ENCODE assay signal across 8 cellular contexts in genomic region chr2:240560480-240561324, GRCh38. TPM values are rescaled to one million over a fixed set of nuclear protein-coding genes. Genes with fewer than 3 reads are reported as not detected.
A peak's percentile ranks its signal among the peaks of the same experiment; 100 is the strongest.
DNase-seq lines count a peak whose midpoint lies in the region; ATAC-seq and TF ChIP-seq lines count a peak whose summit lies in the region.

No MANE protein-coding gene starts in this region.

- H3K27me3 Mint-ChIP-seq in osteocyte (ENCODE audit: unreplicated experiment), result no peaks in the 10 kb centered on the region

- H3K36me3 ChIP-seq in SK-N-SH (replicated peaks in 1 of 2; ENCODE audit: control insufficient read depth in 1 of 2, insufficient read depth in 2 of 2, low read length in 1 of 2) (peaks cover 0 to 7% of the 10 kb centered on the region in 2 experiments), thymus (ENCODE audit: control insufficient read depth, insufficient read depth) (peaks cover 6% of the 10 kb centered on the region)

- no peak for TF ChIP-seq CTCF in GM10248 (IDR thresholded peaks at IDR 0.05; ENCODE audit: control extremely low read depth, extremely low read depth, low read depth, missing control alignments)
- TF ChIP-seq CTCF in SK-N-SH (IDR thresholded peaks at IDR 0.05), result peak; percentile 39
- TF ChIP-seq CTCF in osteocyte (IDR thresholded peaks at IDR 0.05), result peak; percentile 39

- H4K20me1 ChIP-seq in SK-N-SH (ENCODE audit: insufficient read depth), result peaks cover 13% of the 10 kb centered on the region; the same call in 1 of the 2 replicates

- H3K9me2 ChIP-seq in SK-N-SH, result no peaks in the 10 kb centered on the region

- H3K36me3 Mint-ChIP-seq in activated naive CD4-positive, alpha-beta T cell treated with anti-CD3 and anti-CD28 coated beads, Interleukin-2, amount 50 U/mL, for 72 hours, result peaks cover 39 to 42% of the 10 kb centered on the region in 2 donors
- H3K36me3 Mint-ChIP-seq in osteocyte (ENCODE audit: unreplicated experiment), result no peaks in the 10 kb centered on the region

- H3K4me1 Mint-ChIP-seq in osteocyte (ENCODE audit: unreplicated experiment), result peaks cover 38% of the 10 kb centered on the region

- H3K4me3 ChIP-seq in SK-N-SH (ENCODE audit: low read depth in 2 of 2, low read length in 1 of 2) (peak overlapping the region; percentile 64 to 85), thymus (ENCODE audit: low read length) (peak overlapping the region; percentile 83)

- H3K27ac Mint-ChIP-seq in activated naive CD4-positive, alpha-beta T cell treated with anti-CD3 and anti-CD28 coated beads, Interleukin-2, amount 50 U/mL, for 72 hours, result peak overlapping the region; percentile 96 to 99
- H3K27ac Mint-ChIP-seq in osteocyte (ENCODE audit: unreplicated experiment), result peak overlapping the region; percentile 89

- H3K27me3 ChIP-seq in SK-N-SH (ENCODE audit: insufficient read depth) (no peaks in the 10 kb centered on the region), thymus (ENCODE audit: control insufficient read depth, insufficient read depth) (no peaks in the 10 kb centered on the region)

- no peak for TF ChIP-seq EP300 in SK-N-SH (IDR thresholded peaks at IDR 0.05; ENCODE audit: borderline replicate concordance in 1 of 2, low read depth in 1 of 2, low read length in 1 of 2)

- peaks cover 51% of the 10 kb centered on the region for H3K79me2 ChIP-seq in SK-N-SH (ENCODE audit: insufficient read depth)

- H3K4me3 Mint-ChIP-seq in osteocyte (ENCODE audit: unreplicated experiment), result peak overlapping the region; percentile 74

- WGBS in SK-N-SH (ENCODE audit: low lambda C conversion rate), result 0% methylated on average over 2 of the region's 101 CpGs
- WGBS in thymus, result under 1% methylated on average over 101 of the region's 101 CpGs

- peaks cover 28 to 35% of the 10 kb centered on the region in 2 experiments for H3K4me1 ChIP-seq in SK-N-SH (ENCODE audit: control insufficient read depth in 1 of 2, insufficient read depth in 2 of 2, low read depth in 1 of 2, low read length in 1 of 2)
- peaks cover 35% of the 10 kb centered on the region for H3K4me1 ChIP-seq in thymus (ENCODE audit: control insufficient read depth, insufficient read depth, low read length)

- H3K9ac ChIP-seq in SK-N-SH, result peak overlapping the region; percentile 97

- peaks cover 16% of the 10 kb centered on the region for H3F3A ChIP-seq in SK-N-SH (replicated peaks; ENCODE audit: insufficient read depth)

- peak overlapping the region; percentile 1; the same call in 1 of the 2 replicates for H2AFZ ChIP-seq in SK-N-SH (ENCODE audit: low read depth)

- no peak for TF ChIP-seq RAD21 in SK-N-SH (IDR thresholded peaks at IDR 0.05; ENCODE audit: low read length)

- H3K9me3 ChIP-seq in SK-N-SH (no peaks in the 10 kb centered on the region), thymus (ENCODE audit: control insufficient read depth) (no peaks in the 10 kb centered on the region)

- no peaks in the 10 kb centered on the region for H3K9me3 Mint-ChIP-seq in activated naive CD4-positive, alpha-beta T cell treated with anti-CD3 and anti-CD28 coated beads, Interleukin-2, amount 50 U/mL, for 72 hours
- H3K9me3 Mint-ChIP-seq in osteocyte (ENCODE audit: unreplicated experiment), result no peaks in the 10 kb centered on the region

- peak; percentile 96 for DNase-seq in GM10248 (ENCODE audit: extremely low spot score)
- peak; percentile 94 for DNase-seq in NCI-H1092 (lab: John Stamatoyannopoulos, UW)
- DNase-seq in SK-N-SH, result peak; percentile 94
- DNase-seq in activated naive CD4-positive, alpha-beta T cell treated with anti-CD3 and anti-CD28 coated beads, Interleukin-2, amount 50 U/mL, for 72 hours (ENCODE audit: low spot score in 2 of 2), result peak; percentile 99 to 100
- DNase-seq in glomerular visceral epithelial cell (ENCODE audit: extremely low spot score), result peak; percentile 99
- DNase-seq in osteocyte (ENCODE audit: extremely low spot score, unreplicated experiment), result peak; percentile 100

- CTCF ChIA-PET in GM10248 (lab: Yijun Ruan, JAX), result interaction anchor here (1.7 to 7.7 kb wide), 3 partner anchors 17 to 46 kb away, joined by 3 to 167 read pairs (median 86); partner anchors contain the start of gene CAPN10
- CTCF ChIA-PET in SK-N-SH (lab: Yijun Ruan, JAX), result interaction anchor here (0.7 to 1.8 kb wide), 4 partner anchors 25 to 291 kb away, joined by 3 to 7 read pairs (median 4); no protein-coding TSS in a partner anchor

- ATAC-seq in HG02588 (IDR thresholded peaks at IDR 0.05; ENCODE audit: unreplicated experiment), result peak; percentile 52
- ATAC-seq in activated naive CD4-positive, alpha-beta T cell treated with anti-CD3 and anti-CD28 coated beads, Interleukin-2, amount 50 U/mL, for 72 hours, result peak; percentile 59 to 73

- peak overlapping the region; percentile 84 for H3K4me2 ChIP-seq in SK-N-SH

- H3K27ac ChIP-seq in SK-N-SH (ENCODE audit: low read depth in 2 of 2, low read length in 1 of 2), result peak overlapping the region; percentile 86 to 92
- H3K27ac ChIP-seq in thymus (ENCODE audit: low read depth), result peak overlapping the region; percentile 93

- POLR2A ChIA-PET in GM10248 (lab: Yijun Ruan, JAX) (interaction anchor here (0.7 to 1.7 kb wide), 5 partner anchors 25 to 61 kb away, joined by 3 to 28 read pairs (median 4); partner anchors contain the start of gene CAPN10), SK-N-SH (lab: Yijun Ruan, JAX) (interaction anchor here (0.7 to 2.1 kb wide), 7 partner anchors 9 to 312 kb away, joined by 3 to 19 read pairs (median 4); partner anchors contain the start of genes CAPN10, GPC1 and KIF1A)

TF ChIP-seq in SK-N-SH, 30 proteins besides CTCF, POLR2A, EP300 and RAD21 (continues in another document):
- no peak for TF ChIP-seq EZH2phosphoT487 (IDR thresholded peaks at IDR 0.05; ENCODE audit: borderline replicate concordance, low read depth)
- TF ChIP-seq IRF3 (IDR thresholded peaks at IDR 0.05; ENCODE audit: low read depth, low read length), result no peak
- no peak for TF ChIP-seq USF2 (IDR thresholded peaks at IDR 0.05; ENCODE audit: borderline replicate concordance, low read depth, low read length)
- TF ChIP-seq MXI1 (IDR thresholded peaks at IDR 0.05; ENCODE audit: low read depth, low read length), result peak; percentile 91
- peak; percentile 90 for TF ChIP-seq MAX (IDR thresholded peaks at IDR 0.05; ENCODE audit: low read depth)
- TF ChIP-seq TAF1 (IDR thresholded peaks at IDR 0.05; ENCODE audit: borderline replicate concordance, low read depth, low read length), result peak; percentile 50
- TF ChIP-seq ELF1 (IDR thresholded peaks at IDR 0.05), result peak; percentile 99

RNA-seq across cellular contexts. Expression of gene DUSP28, which starts 0.5 kb away (rescaled TPM):
- polyA plus RNA-seq in SK-N-SH (2012; rRNA removed), result 4.1 and 6.4 TPM in 2 replicates
- polyA plus RNA-seq in SK-N-SH (2012; cell fraction: cytosol; rRNA removed), result 5.2 and 5.8 TPM in 2 replicates
- 4.5 and 5.9 TPM in 2 replicates for polyA plus RNA-seq in SK-N-SH (2012; cell fraction: nucleus; rRNA removed)
- total RNA-seq in activated naive CD4-positive, alpha-beta T cell treated with anti-CD3 and anti-CD28 coated beads, Interleukin-2, amount 50 U/mL, for 72 hours, result 1 to 10 TPM; 3.8 to 5.4 TPM
- 3.8 and 5.9 TPM in 2 replicates for total RNA-seq in osteocyte
- 9.0 TPM for polyA plus RNA-seq in thymus

RNA-seq across cellular contexts. Expression of gene ANKMY1, which starts 2.9 kb away (rescaled TPM):
- polyA plus RNA-seq in SK-N-SH (2012; rRNA removed), result 12.1 and 15.9 TPM in 2 replicates
- polyA plus RNA-seq in SK-N-SH (2012; cell fraction: cytosol; rRNA removed), result 5.0 and 7.1 TPM in 2 replicates
- 56.7 and 59.6 TPM in 2 replicates for polyA plus RNA-seq in SK-N-SH (2012; cell fraction: nucleus; rRNA removed)
- 10 to 100 TPM; 15.4 to 22.1 TPM for total RNA-seq in activated naive CD4-positive, alpha-beta T cell treated with anti-CD3 and anti-CD28 coated beads, Interleukin-2, amount 50 U/mL, for 72 hours
- total RNA-seq in osteocyte, result 16.9 and 28.5 TPM in 2 replicates
- 10.3 TPM for polyA plus RNA-seq in thymus

RNA-seq across cellular contexts. Expression of gene RNPEPL1, which starts 7.6 kb away (rescaled TPM):
- polyA plus RNA-seq in SK-N-SH (2012; rRNA removed) (13.3 and 14.3 TPM in 2 replicates), thymus (109 TPM)
- 4.9 and 9.6 TPM in 2 replicates for polyA plus RNA-seq in SK-N-SH (2012; cell fraction: cytosol; rRNA removed)
- 41.2 and 59.3 TPM in 2 replicates for polyA plus RNA-seq in SK-N-SH (2012; cell fraction: nucleus; rRNA removed)
- total RNA-seq in activated naive CD4-positive, alpha-beta T cell treated with anti-CD3 and anti-CD28 coated beads, Interleukin-2, amount 50 U/mL, for 72 hours, result 10 to 100 TPM; 22.6 to 51.2 TPM
- 56.5 and 64.0 TPM in 2 replicates for total RNA-seq in osteocyte

RNA-seq across cellular contexts. Expression of gene CAPN10, which starts 25.8 kb away (rescaled TPM):
- polyA plus RNA-seq in SK-N-SH (2012; rRNA removed) (24.0 and 28.1 TPM in 2 replicates), thymus (67.0 TPM)
- 7.5 and 13.2 TPM in 2 replicates for polyA plus RNA-seq in SK-N-SH (2012; cell fraction: cytosol; rRNA removed)
- 110 and 163 TPM in 2 replicates for polyA plus RNA-seq in SK-N-SH (2012; cell fraction: nucleus; rRNA removed)
- 10 to 100 TPM; 28.9 to 39.0 TPM for total RNA-seq in activated naive CD4-positive, alpha-beta T cell treated with anti-CD3 and anti-CD28 coated beads, Interleukin-2, amount 50 U/mL, for 72 hours
- total RNA-seq in osteocyte, result 37.7 and 40.3 TPM in 2 replicates

Comparison
In these comparisons a context has a peak if more than half of its experiments do, and no peak if none do; other contexts are left out.
1. Peak in every context shown above with its lines: DNase-seq, ATAC-seq, H3K4me3 ChIP-seq and H3K27ac ChIP-seq.